Comparison of ENCODE assay signal across 9 cellular contexts in genomic region chr18:63890950-63891304, GRCh38. TPM values are rescaled to one million over a fixed set of nuclear protein-coding genes. Genes with fewer than 3 reads are reported as not detected.
A peak's percentile ranks its signal among the peaks of the same experiment; 100 is the strongest.
DNase-seq lines count a peak whose midpoint lies in the region; ATAC-seq, FAIRE-seq and TF ChIP-seq lines count a peak whose summit lies in the region.
"Had no signal": no experiment of that assay in that cellular context is flagged by ENCODE, and none has a peak within 500 bp of the region (broad histone marks: within the 10 kb centered on the region; RNA-seq: fewer than 3 reads in every experiment).

No MANE protein-coding gene starts in this region.

- H3K9me3 ChIP-seq in pancreas, result no peaks in the 10 kb centered on the region

- TF ChIP-seq CTCF in fibroblast of pulmonary artery (IDR thresholded peaks at IDR 0.05; ENCODE audit: low read length, missing control alignments) (no peak), pancreas (IDR thresholded peaks at IDR 0.05) (no peak)

- WGBS in pancreas, 2 donors, result 84 to 88% methylated on average over 5 of the region's 5 CpGs

- H3K4me1 ChIP-seq in pancreas, result no peaks in the 10 kb centered on the region

- H3K9me3 Mint-ChIP-seq in activated CD4-positive, alpha-beta memory T cell treated with anti-CD3 and anti-CD28 coated beads for 36 hours, result no peaks in the 10 kb centered on the region
- peaks cover 0 to 2% (median 0%) of the 10 kb centered on the region in 6 donors for H3K9me3 Mint-ChIP-seq in immature natural killer cell

- no peak overlapping the region for H3K4me3 ChIP-seq in fibroblast of pulmonary artery (replicated peaks; ENCODE audit: low read depth, low read length)
- H3K4me3 ChIP-seq in pancreas, result no peak overlapping the region

- no peak overlapping the region for H3K27ac Mint-ChIP-seq in activated CD4-positive, alpha-beta memory T cell treated with anti-CD3 and anti-CD28 coated beads for 36 hours
- no peak overlapping the region for H3K27ac Mint-ChIP-seq in immature natural killer cell

- H3K4me3 Mint-ChIP-seq in activated CD4-positive, alpha-beta memory T cell treated with anti-CD3 and anti-CD28 coated beads for 36 hours, result no peak overlapping the region
- no peak overlapping the region for H3K4me3 Mint-ChIP-seq in immature natural killer cell

- ATAC-seq in HG02610 (IDR thresholded peaks at IDR 0.05; ENCODE audit: unreplicated experiment) (peak; percentile 57), pancreas (no peak)

- no peak overlapping the region for H3K27ac ChIP-seq in pancreas

- peaks cover 14% of the 10 kb centered on the region for H3K27me3 Mint-ChIP-seq in activated CD4-positive, alpha-beta memory T cell treated with anti-CD3 and anti-CD28 coated beads for 36 hours
- H3K27me3 Mint-ChIP-seq in immature natural killer cell (ENCODE audit: low read depth in 3 of 3), result peaks cover 2 to 8% (median 3%) of the 10 kb centered on the region in 3 donors

- H3K36me3 ChIP-seq in pancreas, result no peaks in the 10 kb centered on the region

- DNase-seq in GF-D8 (lab: John Stamatoyannopoulos, UW) (peak; percentile 55), NCI-H2227 (lab: John Stamatoyannopoulos, UW; ENCODE audit: unreplicated experiment) (peak; percentile 73), fibroblast of pulmonary artery (ENCODE audit: low read depth) (peak; percentile 31), pancreas (no peak), immature natural killer cell (no peak)
- DNase-seq in activated CD4-positive, alpha-beta memory T cell treated with anti-CD3 and anti-CD28 coated beads for 36 hours, result no peak
- DNase-seq in stimulated activated CD4-positive, alpha-beta T cell treated with anti-CD3 and anti-CD28 coated beads, Interleukin-2, amount 100 ng/mL, for 48 hours, result no peak

- no peak for FAIRE-seq in pancreas (lab: Jason Lieb, UNC)

- CTCF ChIA-PET in activated CD4-positive, alpha-beta memory T cell treated with anti-CD3 and anti-CD28 coated beads for 36 hours (lab: Charles Lee), result interaction anchor here (1.2 kb wide), 1 partner anchor 45 kb away, joined by 7 read pairs; no protein-coding TSS in a partner anchor

- H3K4me1 Mint-ChIP-seq in activated CD4-positive, alpha-beta memory T cell treated with anti-CD3 and anti-CD28 coated beads for 36 hours (ENCODE audit: low read depth), result peaks cover 6% of the 10 kb centered on the region
- H3K4me1 Mint-ChIP-seq in immature natural killer cell, result no peaks in the 10 kb centered on the region

- H3K36me3 Mint-ChIP-seq in activated CD4-positive, alpha-beta memory T cell treated with anti-CD3 and anti-CD28 coated beads for 36 hours, result no peaks in the 10 kb centered on the region
- no peaks in the 10 kb centered on the region for H3K36me3 Mint-ChIP-seq in immature natural killer cell

- intact Hi-C loops in activated CD4-positive, alpha-beta memory T cell treated with anti-CD3 and anti-CD28 coated beads for 36 hours (cut with micrococcal nuclease), result loop anchor here (1.0 kb wide), 1 partner anchor 88 kb away; no protein-coding TSS in a partner anchor
- intact Hi-C loops in pancreas (cut with DNase I), result no loop called here

- POLR2A ChIA-PET in activated CD4-positive, alpha-beta memory T cell treated with anti-CD3 and anti-CD28 coated beads for 36 hours (lab: Charles Lee), result no interaction called here

- H3K27me3 ChIP-seq in pancreas, result no peaks in the 10 kb centered on the region

RNA-seq across cellular contexts. Expression of gene SERPINB2, which starts 3.4 kb away (rescaled TPM):
- total RNA-seq in activated CD4-positive, alpha-beta memory T cell treated with anti-CD3 and anti-CD28 coated beads for 36 hours, result not detected
- 1 to 10 TPM in 2 of 6 donors, under 1 TPM in 3, not detected in 1; 0.22 to 9.7 (median 0.40) TPM for total RNA-seq in pancreas
- under 1 TPM; 0.46 to 0.52 TPM for polyA plus RNA-seq in pancreas
- not detected for polyA plus RNA-seq in immature natural killer cell
- total RNA-seq: renal cortical epithelial cell had no signal

RNA-seq across cellular contexts. Expression of gene SERPINB10, which starts 16.8 kb away (rescaled TPM):
- total RNA-seq in activated CD4-positive, alpha-beta memory T cell treated with anti-CD3 and anti-CD28 coated beads for 36 hours, result not detected
- total RNA-seq in pancreas, result not detected
- polyA plus RNA-seq in pancreas (not detected), immature natural killer cell (not detected)
- total RNA-seq: renal cortical epithelial cell had no signal

RNA-seq across cellular contexts. Expression of gene HMSD, which starts 58.2 kb away (rescaled TPM):
- 10 to 100 TPM; 18.9 to 19.5 TPM for total RNA-seq in activated CD4-positive, alpha-beta memory T cell treated with anti-CD3 and anti-CD28 coated beads for 36 hours
- 1 to 10 TPM in 1 of 6 donors, under 1 TPM in 1, not detected in 4; 0.24 to 3.2 TPM for total RNA-seq in pancreas
- under 1 TPM; 0.08 to 0.42 TPM for polyA plus RNA-seq in pancreas
- polyA plus RNA-seq in immature natural killer cell, result not detected
- total RNA-seq: renal cortical epithelial cell had no signal

Comparison
In these comparisons a context has a peak if more than half of its experiments do, and no peak if none do; other contexts are left out.
1. DNase-seq: peak in GF-D8 (single experiment), NCI-H2227 (single experiment) and fibroblast of pulmonary artery (single experiment); none in activated CD4-positive, alpha-beta memory T cell treated with anti-CD3 and anti-CD28 coated beads for 36 hours (single experiment), pancreas (0 of 6), immature natural killer cell (0 of 3) and stimulated activated CD4-positive, alpha-beta T cell treated with anti-CD3 and anti-CD28 coated beads, Interleukin-2, amount 100 ng/mL, for 48 hours (0 of 2).
2. RNA of gene HMSD, which starts 58.2 kb away (total RNA-seq): 18.9 to 19.5 TPM in activated CD4-positive, alpha-beta memory T cell treated with anti-CD3 and anti-CD28 coated beads for 36 hours; 0.24 to 3.2 TPM in pancreas; every median in the first group is over 4 times any median in the second.